In genomic region chr7:69395072-69395714, GRCh38 we compare ENCODE assay signal across 15 cellular contexts.
DNase-seq lines count a peak whose midpoint lies in the region; ATAC-seq and TF ChIP-seq lines count a peak whose summit lies in the region.
"Had no signal": no experiment of that assay in that cellular context is flagged by ENCODE, and none has a peak within 500 bp of the region (broad histone marks: within the 10 kb centered on the region; RNA-seq: fewer than 3 reads in every experiment).

No MANE protein-coding gene starts in this region.

- H4K20me1 ChIP-seq in fibroblast of lung (ENCODE audit: control insufficient read depth, extremely low read depth, insufficient read depth, low read length) = no peaks in the 10 kb centered on the region
- H4K20me1 ChIP-seq: BLaER1 had no signal

- H3K27ac ChIP-seq in fibroblast of lung (ENCODE audit: insufficient read depth, low read length) = no peak overlapping the region
- H3K27ac ChIP-seq: BLaER1, parathyroid adenoma, suprapubic skin had no signal

- H3K27me3 ChIP-seq in NT2/D1 (ENCODE audit: insufficient read depth, insufficient read length) = no peaks in the 10 kb centered on the region
- no peaks in the 10 kb centered on the region for H3K27me3 ChIP-seq in fibroblast of lung (ENCODE audit: control insufficient read depth, insufficient read depth, low read length)
- H3K27me3 ChIP-seq: BLaER1, suprapubic skin had no signal

- no peak overlapping the region for H3K4me2 ChIP-seq in fibroblast of lung (ENCODE audit: extremely low read depth, insufficient read depth, low read length)
- H3K4me2 ChIP-seq: BLaER1, GM23338 had no signal

- H3K4me1 ChIP-seq in NT2/D1 (ENCODE audit: insufficient read depth, insufficient read length) (peaks cover 3% of the 10 kb centered on the region), fibroblast of lung (ENCODE audit: control insufficient read depth, extremely low read depth, insufficient read depth, low read length) (no peaks in the 10 kb centered on the region)
- H3K4me1 ChIP-seq: BLaER1, parathyroid adenoma had no signal

- no peak overlapping the region for H2AFZ ChIP-seq in fibroblast of lung (ENCODE audit: low read length)
- H2AFZ ChIP-seq: GM23338, parathyroid adenoma had no signal

- H3K4me1 Mint-ChIP-seq in nephron = peaks cover 21% of the 10 kb centered on the region
- H3K4me1 Mint-ChIP-seq in activated T-helper 1 cell treated with anti-CD3 and anti-CD28 coated beads, Interleukin-12 subunit alpha, Interleukin-12 subunit beta, Interleukin-2, Interleukin-4 antibody, amounts not matched to agents 30 ng/mL and 10 ng/mL and 1 ng/mL, durations not matched to agents 14 hours and 24 hours and 36 hours (ENCODE audit: low read depth) = no peaks in the 10 kb centered on the region

- H3K4me3 ChIP-seq in AG10803 (ENCODE audit: low read length) (no peak overlapping the region), NT2/D1 (ENCODE audit: insufficient read length, low read depth) (no peak overlapping the region), fibroblast of lung (replicated peaks in 1 of 4; ENCODE audit: control extremely low read depth in 1 of 4, insufficient read depth in 1 of 4, low read depth in 3 of 4, low read length in 4 of 4) (no peak overlapping the region)
- H3K4me3 ChIP-seq: BLaER1, GM23338, suprapubic skin had no signal

- H3K36me3 ChIP-seq in NT2/D1 (ENCODE audit: insufficient read depth, insufficient read length, low read length) (no peaks in the 10 kb centered on the region), fibroblast of lung (ENCODE audit: control insufficient read depth, insufficient read depth, low read length) (no peaks in the 10 kb centered on the region)
- H3K36me3 ChIP-seq: BLaER1, suprapubic skin had no signal

- TF ChIP-seq CTCF in AG10803 (conservative IDR thresholded peaks at IDR 0.05; ENCODE audit: low read length) (no peak), fibroblast of lung (conservative IDR thresholded peaks at IDR 0.05 in 1 of 2, IDR thresholded peaks at IDR 0.05 in 1 of 2; ENCODE audit: low read depth in 1 of 2, low read length in 2 of 2) (no peak), nephron (IDR thresholded peaks at IDR 0.05; ENCODE audit: unreplicated experiment in 3 of 3) (no peak)

- H3K9ac ChIP-seq in NT2/D1 (ENCODE audit: insufficient read length, low read depth) = no peak overlapping the region
- H3K9ac ChIP-seq in fibroblast of lung (ENCODE audit: insufficient read depth, low read length) = no peak overlapping the region
- H3K9ac ChIP-seq: BLaER1, parathyroid adenoma had no signal

- intact Hi-C loops in activated T-helper 1 cell treated with anti-CD3 and anti-CD28 coated beads, Interleukin-12 subunit alpha, Interleukin-12 subunit beta, Interleukin-2, Interleukin-4 antibody, amounts not matched to agents 30 ng/mL and 10 ng/mL and 1 ng/mL, durations not matched to agents 14 hours and 24 hours and 36 hours (cut with micrococcal nuclease) = no loop called here

- peak overlapping the region in 2 of 3 experiments; percentile 90 to 96 for H3K27ac Mint-ChIP-seq in nephron
- H3K27ac Mint-ChIP-seq in activated T-helper 1 cell treated with anti-CD3 and anti-CD28 coated beads, Interleukin-12 subunit alpha, Interleukin-12 subunit beta, Interleukin-2, Interleukin-4 antibody, amounts not matched to agents 30 ng/mL and 10 ng/mL and 1 ng/mL, durations not matched to agents 14 hours and 24 hours and 36 hours = no peak overlapping the region
- H3K27ac Mint-ChIP-seq: GM23338 had no signal

- DNase-seq in AG10803 (ENCODE audit: low read depth) = peak; percentile 97
- DNase-seq in NT2/D1 (ENCODE audit: low read depth, low spot score) = peak; percentile 50
- DNase-seq in fibroblast of lung (ENCODE audit: low read depth in 2 of 2) = peak; percentile 19 to 98
- DNase-seq in NCI-H2107 treated with DMSO at 0.1 percent for 48 hours (lab: John Stamatoyannopoulos, UW; ENCODE audit: unreplicated experiment) = no peak
- DNase-seq in stimulated activated naive CD8-positive, alpha-beta T cell treated with anti-CD3 and anti-CD28 coated beads, Interleukin-15, Interleukin-2, amounts not matched to agents 100 U/mL and 50 U/mL, for 24 hours = no peak
- no peak for DNase-seq in HCEC 1CT
- no peak for DNase-seq in activated T-helper 1 cell treated with anti-CD3 and anti-CD28 coated beads, Interleukin-12 subunit alpha, Interleukin-12 subunit beta, Interleukin-2, Interleukin-4 antibody, amounts not matched to agents 30 ng/mL and 10 ng/mL and 1 ng/mL, durations not matched to agents 14 hours and 24 hours and 36 hours (ENCODE audit: low spot score)
- DNase-seq: IMR-90, NCI-H2081, OCI-M1 had no signal

- no peak for ATAC-seq in stimulated activated naive CD8-positive, alpha-beta T cell treated with anti-CD3 and anti-CD28 coated beads, Interleukin-15, Interleukin-2, amounts not matched to agents 100 U/mL and 50 U/mL, for 24 hours
- ATAC-seq: GM23338 had no signal

- H3K9me3 ChIP-seq in NT2/D1 (ENCODE audit: insufficient read depth, low read length) (no peaks in the 10 kb centered on the region), fibroblast of lung (ENCODE audit: control insufficient read depth, insufficient read depth, low read depth, low read length) (no peaks in the 10 kb centered on the region)
- H3K9me3 ChIP-seq: suprapubic skin had no signal

- H3K36me3 Mint-ChIP-seq in nephron (ENCODE audit: low read depth) = no peaks in the 10 kb centered on the region
- H3K36me3 Mint-ChIP-seq in activated T-helper 1 cell treated with anti-CD3 and anti-CD28 coated beads, Interleukin-12 subunit alpha, Interleukin-12 subunit beta, Interleukin-2, Interleukin-4 antibody, amounts not matched to agents 30 ng/mL and 10 ng/mL and 1 ng/mL, durations not matched to agents 14 hours and 24 hours and 36 hours (ENCODE audit: low read depth) = no peaks in the 10 kb centered on the region

- H3K27me3 Mint-ChIP-seq in nephron (ENCODE audit: low read depth) = peaks cover 9% of the 10 kb centered on the region
- H3K27me3 Mint-ChIP-seq in activated T-helper 1 cell treated with anti-CD3 and anti-CD28 coated beads, Interleukin-12 subunit alpha, Interleukin-12 subunit beta, Interleukin-2, Interleukin-4 antibody, amounts not matched to agents 30 ng/mL and 10 ng/mL and 1 ng/mL, durations not matched to agents 14 hours and 24 hours and 36 hours (ENCODE audit: insufficient read depth) = no peaks in the 10 kb centered on the region

- no peaks in the 10 kb centered on the region for H3K79me2 ChIP-seq in fibroblast of lung (ENCODE audit: control insufficient read depth, insufficient read depth, low read length)
- H3K79me2 ChIP-seq: parathyroid adenoma had no signal

- no peak overlapping the region for H3K4me3 Mint-ChIP-seq in nephron
- H3K4me3 Mint-ChIP-seq in activated T-helper 1 cell treated with anti-CD3 and anti-CD28 coated beads, Interleukin-12 subunit alpha, Interleukin-12 subunit beta, Interleukin-2, Interleukin-4 antibody, amounts not matched to agents 30 ng/mL and 10 ng/mL and 1 ng/mL, durations not matched to agents 14 hours and 24 hours and 36 hours = no peak overlapping the region
- H3K4me3 Mint-ChIP-seq: GM23338 had no signal

- peaks cover 6% of the 10 kb centered on the region for H3K9me3 Mint-ChIP-seq in nephron
- peaks cover 4% of the 10 kb centered on the region for H3K9me3 Mint-ChIP-seq in activated T-helper 1 cell treated with anti-CD3 and anti-CD28 coated beads, Interleukin-12 subunit alpha, Interleukin-12 subunit beta, Interleukin-2, Interleukin-4 antibody, amounts not matched to agents 30 ng/mL and 10 ng/mL and 1 ng/mL, durations not matched to agents 14 hours and 24 hours and 36 hours
- H3K9me3 Mint-ChIP-seq: GM23338 had no signal

Comparison
In these comparisons a context has a peak if more than half of its experiments do, and no peak if none do; other contexts are left out.
1. DNase-seq: peak in AG10803 (single experiment), NT2/D1 (single experiment) and fibroblast of lung (2 of 2); none in NCI-H2107 treated with DMSO at 0.1 percent for 48 hours (single experiment), stimulated activated naive CD8-positive, alpha-beta T cell treated with anti-CD3 and anti-CD28 coated beads, Interleukin-15, Interleukin-2, amounts not matched to agents 100 U/mL and 50 U/mL, for 24 hours (single experiment), HCEC 1CT (single experiment) and activated T-helper 1 cell treated with anti-CD3 and anti-CD28 coated beads, Interleukin-12 subunit alpha, Interleukin-12 subunit beta, Interleukin-2, Interleukin-4 antibody, amounts not matched to agents 30 ng/mL and 10 ng/mL and 1 ng/mL, durations not matched to agents 14 hours and 24 hours and 36 hours (single experiment).